In genomic region chr10:131900350-131901152, GRCh38 we compare ENCODE assay signal across 8 cellular contexts. TPM values are rescaled to one million over a fixed set of nuclear protein-coding genes. Genes with fewer than 3 reads are reported as not detected.
DNase-seq lines count a peak whose midpoint lies in the region; ATAC-seq and TF ChIP-seq lines count a peak whose summit lies in the region.

Gene PPP2R2D (plus strand): TSS chr10:131901008. CDS start chr10:131901149, 141 bp downstream.

- H3K4me3 Mint-ChIP-seq in activated CD8-positive, alpha-beta T cell treated with anti-CD3 and anti-CD28 coated beads, Interleukin-2, amount 10 ng/mL, durations not matched to agents 7 days and 5 days, result peak within 1 kb of the TSS; percentile 90

- intact Hi-C loops in lower lobe of right lung (cut with DNase I), result no loop called here

- 0 to 1% methylated on average over 107 of the region's 107 CpGs for WGBS in ectodermal cell, 2 experiments

- ATAC-seq in GM19397 (IDR thresholded peaks at IDR 0.05; ENCODE audit: unreplicated experiment) (peak; percentile 87), HG03565 (IDR thresholded peaks at IDR 0.05; ENCODE audit: unreplicated experiment) (peak; percentile 89), lower lobe of right lung (peak; percentile 98)
- ATAC-seq in activated CD8-positive, alpha-beta T cell treated with anti-CD3 and anti-CD28 coated beads, Interleukin-2, amount 10 ng/mL, durations not matched to agents 7 days and 5 days, result peak; percentile 89

- CTCF ChIA-PET in activated CD8-positive, alpha-beta T cell treated with anti-CD3 and anti-CD28 coated beads, Interleukin-2, amount 10 ng/mL, durations not matched to agents 7 days and 5 days (lab: Charles Lee), result interaction anchor here (1.0 to 3.8 kb wide), 5 partner anchors 15 to 122 kb away, joined by 3 to 20 read pairs (median 5); no protein-coding TSS in a partner anchor

- H3K36me3 Mint-ChIP-seq in activated CD8-positive, alpha-beta T cell treated with anti-CD3 and anti-CD28 coated beads, Interleukin-2, amount 10 ng/mL, durations not matched to agents 7 days and 5 days (ENCODE audit: low read depth), result peaks cover 19% of the 10 kb centered on the region

- peak; percentile 98 for DNase-seq in CD1c-positive myeloid dendritic cell (ENCODE audit: extremely low spot score)
- DNase-seq in NCI-H82 (lab: John Stamatoyannopoulos, UW), result peak; percentile 91
- peak; percentile 95 for DNase-seq in activated CD8-positive, alpha-beta T cell treated with anti-CD3 and anti-CD28 coated beads, Interleukin-2, amount 10 ng/mL, durations not matched to agents 7 days and 5 days
- DNase-seq in lower lobe of right lung, result peak; percentile 95
- peak; percentile 89 to 94 (median 91) for DNase-seq in stimulated activated CD4-positive, alpha-beta T cell treated with anti-CD3 and anti-CD28 coated beads, TNF-alpha, amount 100 ng/mL, for 24 hours (ENCODE audit: low read depth in 3 of 3)

- H3K4me3 ChIP-seq in ectodermal cell (ENCODE audit: insufficient read depth, low read depth, low read length) (peak within 1 kb of the TSS; percentile 81), lower lobe of right lung (peak within 1 kb of the TSS; percentile 85)

- H3K27me3 ChIP-seq in ectodermal cell (ENCODE audit: control insufficient read depth, insufficient read depth, low read length, poor library complexity, severe bottlenecking) (peaks cover 21% of the 10 kb centered on the region), lower lobe of right lung (ENCODE audit: low read depth) (peaks cover 11% of the 10 kb centered on the region)

- H3K9me3 ChIP-seq in ectodermal cell (ENCODE audit: control insufficient read depth, low read length) (no peaks in the 10 kb centered on the region), lower lobe of right lung (no peaks in the 10 kb centered on the region)

- no peak for TF ChIP-seq CTCF in lower lobe of right lung (IDR thresholded peaks at IDR 0.05)

- H3K9me3 Mint-ChIP-seq in activated CD8-positive, alpha-beta T cell treated with anti-CD3 and anti-CD28 coated beads, Interleukin-2, amount 10 ng/mL, durations not matched to agents 7 days and 5 days (ENCODE audit: insufficient read depth), result no peaks in the 10 kb centered on the region

- H3K27me3 Mint-ChIP-seq in activated CD8-positive, alpha-beta T cell treated with anti-CD3 and anti-CD28 coated beads, Interleukin-2, amount 10 ng/mL, durations not matched to agents 7 days and 5 days (ENCODE audit: low read depth), result peaks cover 12% of the 10 kb centered on the region

- H3K4me1 Mint-ChIP-seq in activated CD8-positive, alpha-beta T cell treated with anti-CD3 and anti-CD28 coated beads, Interleukin-2, amount 10 ng/mL, durations not matched to agents 7 days and 5 days (ENCODE audit: low read depth), result peaks cover 68% of the 10 kb centered on the region

- peak within 1 kb of the TSS; percentile 60 for H3K27ac ChIP-seq in ectodermal cell (ENCODE audit: insufficient read depth, low read depth, low read length, poor library complexity, severe bottlenecking)
- H3K27ac ChIP-seq in lower lobe of right lung, result peak within 1 kb of the TSS; percentile 95

- peaks cover 3% of the 10 kb centered on the region for H3K4me1 ChIP-seq in ectodermal cell (ENCODE audit: control insufficient read depth, insufficient read depth, low read length)
- peaks cover 35% of the 10 kb centered on the region for H3K4me1 ChIP-seq in lower lobe of right lung

- H3K36me3 ChIP-seq in ectodermal cell (ENCODE audit: control insufficient read depth, insufficient read depth, low read length) (no peaks in the 10 kb centered on the region), lower lobe of right lung (peaks cover under 1% of the 10 kb centered on the region)

- H3K27ac Mint-ChIP-seq in activated CD8-positive, alpha-beta T cell treated with anti-CD3 and anti-CD28 coated beads, Interleukin-2, amount 10 ng/mL, durations not matched to agents 7 days and 5 days, result peak within 1 kb of the TSS; percentile 86

- POLR2A ChIA-PET in activated CD8-positive, alpha-beta T cell treated with anti-CD3 and anti-CD28 coated beads, Interleukin-2, amount 10 ng/mL, durations not matched to agents 7 days and 5 days (lab: Charles Lee), result interaction anchor here (0.8 to 1.3 kb wide), 3 partner anchors 64 to 80 kb away, joined by 3 to 4 read pairs (median 4); no protein-coding TSS in a partner anchor

RNA-seq across cellular contexts. Expression of gene PPP2R2D, which starts in this region (rescaled TPM):
- 10 to 100 TPM; 36.5 to 37.5 TPM for total RNA-seq in activated CD8-positive, alpha-beta T cell treated with anti-CD3 and anti-CD28 coated beads, Interleukin-2, amount 10 ng/mL, durations not matched to agents 7 days and 5 days
- polyA plus RNA-seq in ectodermal cell (2013, experiment 1 of 4), result 32.9 TPM
- polyA plus RNA-seq in ectodermal cell (2013, experiment 2 of 4), result 29.0 TPM
- 21.1 TPM for polyA plus RNA-seq in ectodermal cell (2013, experiment 3 of 4)
- polyA plus RNA-seq in ectodermal cell (2013, experiment 4 of 4), result 23.4 TPM
- total RNA-seq in lower lobe of right lung, result 30.0 TPM

Comparison
In these comparisons a context has a peak if more than half of its experiments do, and no peak if none do; other contexts are left out.
1. Peak in every context shown above with its lines: DNase-seq, ATAC-seq, H3K4me3 ChIP-seq and H3K27ac ChIP-seq.